In the genomic region with DNA sequence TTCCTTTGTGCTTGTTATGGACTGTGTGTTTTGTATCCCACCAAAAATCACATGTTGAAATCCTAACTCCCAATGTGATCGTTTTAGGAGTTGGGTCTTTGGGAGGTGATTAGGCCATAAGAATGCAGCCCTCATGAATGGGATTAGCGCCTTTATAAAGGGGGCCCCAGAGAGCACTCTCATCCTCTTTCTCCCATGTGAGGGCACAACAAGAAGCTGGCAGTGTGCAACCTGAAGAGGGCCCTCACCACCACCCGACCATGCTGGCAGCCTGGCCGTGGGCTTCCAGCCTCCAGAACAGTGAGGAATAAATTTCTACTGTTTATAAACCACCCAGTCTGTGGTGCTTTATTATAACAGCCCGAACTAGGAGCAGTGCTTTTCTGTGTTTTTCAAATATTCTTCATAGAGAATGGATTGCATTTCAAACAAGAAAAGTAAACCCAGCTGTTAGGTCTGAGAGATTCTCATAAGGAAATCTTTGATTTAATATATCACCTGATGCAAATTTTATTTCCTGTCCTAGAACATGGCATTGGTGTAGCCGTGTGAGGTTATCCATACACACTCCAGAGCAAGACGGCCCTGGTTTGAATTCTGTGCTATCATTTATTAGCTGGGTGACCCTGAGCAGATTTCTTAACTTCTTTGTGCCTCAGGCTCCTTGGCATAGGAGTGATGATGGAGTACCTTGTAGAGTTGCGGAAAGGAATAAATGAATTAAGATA, we compare ENCODE assay signal across 26 cellular contexts. TPM values are rescaled to one million over a fixed set of nuclear protein-coding genes. Genes with fewer than 3 reads are reported as not detected.
DNase-seq lines count a peak whose midpoint lies in the region; ATAC-seq and TF ChIP-seq lines count a peak whose summit lies in the region.
"Had no signal": no experiment of that assay in that cellular context is flagged by ENCODE, and none has a peak within 500 bp of the region (broad histone marks: within the 10 kb centered on the region; RNA-seq: fewer than 3 reads in every experiment).

No MANE protein-coding gene starts in this region.

- H4K8ac ChIP-seq in H9 (replicated peaks; ENCODE audit: insufficient read length, low read depth, low read length), result no peak overlapping the region

- WGBS in H9 (ENCODE audit: extremely low coverage, insufficient read length, low lambda C conversion rate), result no CpG with 5 or more reads among the region's 8 CpGs

- CTCF ChIA-PET in WTC11 (lab: Charles Lee), result interaction anchor here (0.8 to 2.8 kb wide), 6 partner anchors 29 to 206 kb away, joined by 3 to 7 read pairs (median 4); no protein-coding TSS in a partner anchor

- no peaks in the 10 kb centered on the region for H3K27me3 ChIP-seq in H9 (ENCODE audit: insufficient read depth, low read length)
- H3K27me3 ChIP-seq in lower lobe of right lung (ENCODE audit: low read depth), result no peaks in the 10 kb centered on the region
- H3K27me3 ChIP-seq: foreskin keratinocyte, stomach had no signal

- H2BK5ac ChIP-seq in H9 (ENCODE audit: insufficient read length, low read length), result no peak overlapping the region

- H3K27ac ChIP-seq in H9 (ENCODE audit: insufficient read length, low read depth, low read length) (no peak overlapping the region), lower lobe of right lung (no peak overlapping the region)
- H3K27ac ChIP-seq: foreskin keratinocyte had no signal

- H3K56ac ChIP-seq in H9 (ENCODE audit: insufficient read length, low read depth, low read length), result no peak overlapping the region

- H3K23me2 ChIP-seq in H9 (ENCODE audit: insufficient read length, low read depth, low read length, poor library complexity, severe bottlenecking), result no peaks in the 10 kb centered on the region

- H3K23ac ChIP-seq in H9 (ENCODE audit: insufficient read length, low read depth, low read length), result no peak overlapping the region

- no peak overlapping the region for H4K91ac ChIP-seq in H9 (ENCODE audit: insufficient read length, low read depth, low read length)

- H3K4me3 ChIP-seq in lower lobe of right lung, result no peak overlapping the region
- H3K4me3 ChIP-seq: stomach had no signal

- POLR2A ChIA-PET in WTC11 (lab: Charles Lee), result no interaction called here

- H3K14ac ChIP-seq in H9 (ENCODE audit: insufficient read depth, low read length), result no peak overlapping the region

- H4K20me1 ChIP-seq in H9 (ENCODE audit: control insufficient read depth, insufficient read depth, insufficient read length), result no peaks in the 10 kb centered on the region

- H2AK5ac ChIP-seq in H9 (ENCODE audit: insufficient read length, low read length), result no peak overlapping the region

- no peak overlapping the region for H4K5ac ChIP-seq in H9 (ENCODE audit: insufficient read length, low read depth, low read length)

- H3K9me3 ChIP-seq in H9 (ENCODE audit: control insufficient read depth, low read depth, low read length), result no peaks in the 10 kb centered on the region
- H3K9me3 ChIP-seq in lower lobe of right lung, result no peaks in the 10 kb centered on the region
- H3K9me3 ChIP-seq: stomach had no signal

- H3K36me3 ChIP-seq in lower lobe of right lung, result no peaks in the 10 kb centered on the region
- H3K36me3 ChIP-seq: stomach had no signal

- peak; percentile 28 for ATAC-seq in WTC11
- peak; percentile 3 to 8 for ATAC-seq in lower lobe of right lung
- no peak for ATAC-seq in GM19463 (IDR thresholded peaks at IDR 0.05; ENCODE audit: unreplicated experiment)
- no peak for ATAC-seq in GM21360 (IDR thresholded peaks at IDR 0.05; ENCODE audit: unreplicated experiment)
- ATAC-seq: activated naive CD4-positive, alpha-beta T cell treated with anti-CD3 and anti-CD28 coated beads, Interleukin-2, amount 50 U/mL, for 72 hours; activated T-cell treated with anti-CD3 and anti-CD28 coated beads, Interleukin-2, amount 50 U/mL, for 72 hours; foreskin keratinocyte had no signal

- DNase-seq in DMS 273 (lab: John Stamatoyannopoulos, UW; ENCODE audit: unreplicated experiment) (peak; percentile 24), DMS 273 treated with DMSO at 0.1 percent for 48 hours (lab: John Stamatoyannopoulos, UW) (no peak), H9 (peak; percentile 55), WTC11 (ENCODE audit: low spot score) (no peak), lower lobe of right lung (no peak), activated gamma-delta T cell (lab: John Stamatoyannopoulos, UW) (no peak)
- DNase-seq: 8988T; activated CD8-positive, alpha-beta memory T cell treated with anti-CD3 and anti-CD28 coated beads for 24 hours; activated T-cell treated with anti-CD3 and anti-CD28 coated beads, Interleukin-2, amount 50 U/mL, for 72 hours; aorta; CD4-positive, alpha-beta memory T cell; central memory CD4-positive, alpha-beta T cell; DMS79; foreskin keratinocyte; hippocampal formation; KBM-7; mammary epithelial cell; NCI-H187; NCI-H345; occipital lobe; retina; stomach; trophoblast cell had no signal

- H3K27me3 Mint-ChIP-seq in H9 (ENCODE audit: low read depth) (no peaks in the 10 kb centered on the region), WTC11 (ENCODE audit: low read depth) (no peaks in the 10 kb centered on the region)

- H2BK15ac ChIP-seq in H9 (ENCODE audit: low read depth, low read length), result no peak overlapping the region

- H2AFZ ChIP-seq in H9 (ENCODE audit: low read length), result no peak overlapping the region

- H3K79me1 ChIP-seq in H9 (ENCODE audit: insufficient read depth, low read depth, low read length, poor library complexity, severe bottlenecking), result no peaks in the 10 kb centered on the region

- no peak overlapping the region for H3K4ac ChIP-seq in H9 (ENCODE audit: low read depth, low read length)

- no peak overlapping the region for H3K4me3 Mint-ChIP-seq in H9
- no peak overlapping the region for H3K4me3 Mint-ChIP-seq in WTC11
- H3K4me3 Mint-ChIP-seq: activated T-cell treated with anti-CD3 and anti-CD28 coated beads, Interleukin-2, amount 50 U/mL, for 72 hours; CD4-positive, alpha-beta memory T cell had no signal

- no peak overlapping the region for H3T11ph ChIP-seq in H9 (ENCODE audit: low read length)

- H3K9me3 Mint-ChIP-seq in H9, result no peaks in the 10 kb centered on the region
- no peaks in the 10 kb centered on the region for H3K9me3 Mint-ChIP-seq in WTC11
- H3K9me3 Mint-ChIP-seq: activated T-cell treated with anti-CD3 and anti-CD28 coated beads, Interleukin-2, amount 50 U/mL, for 72 hours had no signal

- no peak overlapping the region for H3K18ac ChIP-seq in H9 (ENCODE audit: insufficient read length, low read depth, low read length)

- H2BK12ac ChIP-seq in H9 (ENCODE audit: insufficient read length, low read depth, low read length), result no peak overlapping the region

- no peak overlapping the region for H2BK120ac ChIP-seq in H9 (ENCODE audit: low read depth, low read length, poor library complexity, severe bottlenecking)

- H3K4me1 ChIP-seq in H9 (ENCODE audit: insufficient read depth, low read length) (peaks cover 11% of the 10 kb centered on the region; the same call in 1 of the 2 replicates), lower lobe of right lung (peaks cover 35% of the 10 kb centered on the region)
- H3K4me1 ChIP-seq: foreskin keratinocyte had no signal

- H3K36me3 Mint-ChIP-seq in H9 (ENCODE audit: insufficient read depth in 1 of 3, low read depth in 3 of 3) (no peaks in the 10 kb centered on the region), WTC11 (no peaks in the 10 kb centered on the region)
- H3K36me3 Mint-ChIP-seq: activated naive CD4-positive, alpha-beta T cell treated with anti-CD3 and anti-CD28 coated beads, Interleukin-2, amount 50 U/mL, for 72 hours; CD4-positive, alpha-beta memory T cell had no signal

- intact Hi-C loops in lower lobe of right lung (cut with DNase I), result no loop called here

- H3K79me2 ChIP-seq in H9 (ENCODE audit: insufficient read depth, low read length), result no peaks in the 10 kb centered on the region

- peak; percentile 44; the same call in 2 of the 3 replicates for TF ChIP-seq CTCF in H9 (conservative IDR thresholded peaks at IDR 0.05)
- TF ChIP-seq CTCF in WTC11 (IDR thresholded peaks at IDR 0.05), result no peak
- TF ChIP-seq CTCF in lower lobe of right lung (IDR thresholded peaks at IDR 0.05), result no peak

- peaks cover 66 to 73% of the 10 kb centered on the region in 2 experiments for H3K4me1 Mint-ChIP-seq in H9
- peaks cover 65% of the 10 kb centered on the region for H3K4me1 Mint-ChIP-seq in WTC11
- H3K4me1 Mint-ChIP-seq: CD4-positive, alpha-beta memory T cell had no signal

- no peak overlapping the region for H3K4me2 ChIP-seq in H9 (ENCODE audit: insufficient read depth, insufficient read length, low read length)

- H2BK20ac ChIP-seq in H9 (ENCODE audit: low read depth, low read length, poor library complexity, severe bottlenecking), result no peak overlapping the region

- no peak overlapping the region for H3K9ac ChIP-seq in H9 (ENCODE audit: extremely low read depth, insufficient read length, low read length)

- H3K27ac Mint-ChIP-seq in H9 (peak overlapping the region in 1 of 3 experiments; percentile 76; a peak in 1 of 7 replicates), WTC11 (no peak overlapping the region)
- H3K27ac Mint-ChIP-seq: activated naive CD4-positive, alpha-beta T cell treated with anti-CD3 and anti-CD28 coated beads, Interleukin-2, amount 50 U/mL, for 72 hours; activated T-cell treated with anti-CD3 and anti-CD28 coated beads, Interleukin-2, amount 50 U/mL, for 72 hours had no signal

TF ChIP-seq in WTC11, 78 proteins besides CTCF, POLR2A, EP300 and RAD21:
- no peak for TF ChIP-seq ZNF512 (CRISPR knock-in tag; IDR thresholded peaks at IDR 0.05; ENCODE audit: borderline replicate concordance)
- no peak for TF ChIP-seq ETV6 (CRISPR knock-in tag; IDR thresholded peaks at IDR 0.05)
- TF ChIP-seq ATF1 (CRISPR knock-in tag; IDR thresholded peaks at IDR 0.05), result no peak
- TF ChIP-seq ESRRA (CRISPR knock-in tag; IDR thresholded peaks at IDR 0.05; ENCODE audit: borderline replicate concordance), result no peak
- no peak for TF ChIP-seq ZNF232 (CRISPR knock-in tag; IDR thresholded peaks at IDR 0.05)
- TF ChIP-seq ZBTB21 (CRISPR knock-in tag; IDR thresholded peaks at IDR 0.05; ENCODE audit: borderline replicate concordance), result no peak
- no peak for TF ChIP-seq FOXP1 (CRISPR knock-in tag; IDR thresholded peaks at IDR 0.05; ENCODE audit: borderline replicate concordance)

RNA-seq across cellular contexts. Expression of gene HSPB8, which starts 27.8 kb away (rescaled TPM):
- total RNA-seq in H9 (2021) (3.0 and 3.2 TPM in 2 replicates), WTC11 (2021) (6.7 to 7.6 TPM (median 7.6 TPM) in 3 replicates), lower lobe of right lung (47.9 TPM)
- total RNA-seq: activated naive CD4-positive, alpha-beta T cell treated with anti-CD3 and anti-CD28 coated beads, Interleukin-2, amount 50 U/mL, for 72 hours; activated T-cell treated with anti-CD3 and anti-CD28 coated beads, Interleukin-2, amount 50 U/mL, for 72 hours; CD4-positive, alpha-beta memory T cell had no signal

Comparison
In these comparisons a context has a peak if more than half of its experiments do, and no peak if none do; other contexts are left out.
1. DNase-seq: peak in DMS 273 (single experiment) and H9 (single experiment); none in DMS 273 treated with DMSO at 0.1 percent for 48 hours (single experiment), WTC11 (single experiment), lower lobe of right lung (single experiment) and activated gamma-delta T cell (single experiment).
2. ATAC-seq: peak in WTC11 (single experiment) and lower lobe of right lung (2 of 2); none in GM19463 (single experiment) and GM21360 (single experiment).